ENCODE assay signal across 11 cellular contexts in the genomic region with DNA sequence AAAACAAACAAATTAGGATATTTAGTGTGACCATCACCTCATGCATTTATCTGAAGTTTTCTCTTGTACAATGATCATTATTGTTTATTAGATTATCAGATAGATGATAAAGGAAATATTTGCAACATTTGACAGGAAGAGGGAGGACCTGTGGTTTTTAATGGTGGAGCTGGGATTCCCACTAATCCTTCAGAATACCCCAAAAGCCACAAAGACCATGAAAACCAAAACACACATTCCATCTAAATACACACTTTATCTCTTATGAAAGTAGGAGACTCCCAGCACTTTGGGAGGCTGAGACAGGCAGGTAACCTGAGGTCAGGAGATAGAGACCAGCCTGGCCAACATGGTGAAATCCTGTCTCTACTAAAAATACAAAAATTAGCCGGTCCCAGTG. TPM values are rescaled to one million over a fixed set of nuclear protein-coding genes. Genes with fewer than 3 reads are reported as not detected.
"Had no signal": no experiment of that assay in that cellular context is flagged by ENCODE, and none has a peak within 500 bp of the region (broad histone marks: within the 10 kb centered on the region; RNA-seq: fewer than 3 reads in every experiment).

No MANE protein-coding gene starts in this region.

- DNase-seq: H7, HFFc6, KG1 had no signal

- H3K4me2 ChIP-seq: GM23338 had no signal

- H3K4me3 Mint-ChIP-seq: GM23338, HFFc6 had no signal

- FAIRE-seq: HepG2 had no signal

- H2AFZ ChIP-seq: GM23338 had no signal

- H3K9me3 Mint-ChIP-seq: IgD-negative memory B cell had no signal

- H3K27ac Mint-ChIP-seq: GM23338, HFFc6 had no signal

- ATAC-seq: GM23338, HCT116, HepG2 had no signal

- H3K4me3 ChIP-seq: GM23338, HAP-1 had no signal

- H3K27ac ChIP-seq: HL-60 had no signal

RNA-seq across cellular contexts. Expression of gene GSTP1, which starts 15.5 kb away (rescaled TPM):
- total RNA-seq: HepG2 had no signal
- polyA plus RNA-seq: HepG2 had no signal

RNA-seq across cellular contexts. Expression of gene TBX10, which starts 40.4 kb away (rescaled TPM):
- total RNA-seq: H4, H7, HFFc6, HT1080 had no signal
- polyA plus RNA-seq: GM23338, IgD-negative memory B cell had no signal

RNA-seq across cellular contexts. Expression of gene ACY3, which starts 51.4 kb away (rescaled TPM):
- total RNA-seq: H7, HFFc6, HT1080 had no signal
- polyA plus RNA-seq: GM23338 had no signal
